1 cellular context compared by ENCODE assay signal in genomic region chr22:24609888-24610287, GRCh38. TPM values are rescaled to one million over a fixed set of nuclear protein-coding genes. Genes with fewer than 3 reads are reported as not detected.
"Had no signal": no experiment of that assay in that cellular context is flagged by ENCODE, and none has a peak within 500 bp of the region (broad histone marks: within the 10 kb centered on the region; RNA-seq: fewer than 3 reads in every experiment).

No MANE protein-coding gene starts in this region.

RNA-seq across cellular contexts. Expression of gene LRRC75B, which starts 17.0 kb away (rescaled TPM):
- total RNA-seq: naive thymus-derived CD8-positive, alpha-beta T cell had no signal
